7 cellular contexts compared by ENCODE assay signal in genomic region chr4:73620115-73620792, GRCh38. TPM values are rescaled to one million over a fixed set of nuclear protein-coding genes. Genes with fewer than 3 reads are reported as not detected.
DNase-seq lines count a peak whose midpoint lies in the region; ATAC-seq and TF ChIP-seq lines count a peak whose summit lies in the region.

TSS of gene RASSF6 (minus strand) at chr4:73620436. CDS start at chr4:73611795, 8,641 bp downstream.

- peak; percentile 80 for ATAC-seq in GM18858 (IDR thresholded peaks at IDR 0.05; ENCODE audit: unreplicated experiment)
- ATAC-seq in right cardiac atrium: peak; percentile 35 to 55

- intact Hi-C loops in right cardiac atrium (cut with DNase I): no loop called here

- H3F3A ChIP-seq in MM.1S (ENCODE audit: insufficient read depth, low read length): peaks cover 15% of the 10 kb centered on the region

- H3K27me3 ChIP-seq in MM.1S (replicated peaks; ENCODE audit: insufficient read depth, low read length) (no peaks in the 10 kb centered on the region), right cardiac atrium (ENCODE audit: control insufficient read depth, insufficient read depth) (no peaks in the 10 kb centered on the region), skeletal muscle satellite cell (ENCODE audit: control insufficient read depth, insufficient read depth, low read length) (no peaks in the 10 kb centered on the region)

- no peak within 1 kb of the TSS for H3K27ac ChIP-seq in HEK293 (ENCODE audit: extremely low read depth, low read depth, low read length)
- H3K27ac ChIP-seq in MM.1S (ENCODE audit: low read length): peak within 1 kb of the TSS; percentile 46; the same call in 1 of the 2 replicates
- H3K27ac ChIP-seq in right cardiac atrium (ENCODE audit: low read length): no peak within 1 kb of the TSS

- peak within 1 kb of the TSS; percentile 85 for H2AFZ ChIP-seq in MM.1S (ENCODE audit: low read length)

- peak within 1 kb of the TSS; percentile 48 for H3K9ac ChIP-seq in MM.1S (ENCODE audit: low read length)
- H3K9ac ChIP-seq in skeletal muscle satellite cell (ENCODE audit: low read depth, low read length): peak within 1 kb of the TSS; percentile 24

- CTCF ChIA-PET in HEK293 (lab: Yijun Ruan, JAX): interaction anchor here (0.6 to 1.7 kb wide), 3 partner anchors 14 to 51 kb away, joined by 3 to 4 read pairs (median 3); no protein-coding TSS in a partner anchor

- H3K36me3 ChIP-seq in HEK293 (ENCODE audit: control insufficient read depth in 2 of 2, insufficient read depth in 1 of 2, low read length in 2 of 2) (no peaks in the 10 kb centered on the region), MM.1S (replicated peaks; ENCODE audit: insufficient read depth, low read length) (no peaks in the 10 kb centered on the region), skeletal muscle satellite cell (ENCODE audit: insufficient read depth, low read length) (no peaks in the 10 kb centered on the region)

- POLR2A ChIA-PET in HEK293 (lab: Yijun Ruan, JAX): no interaction called here

- no peaks in the 10 kb centered on the region for H4K20me1 ChIP-seq in MM.1S (ENCODE audit: insufficient read depth, low read length)

- H3K4me1 ChIP-seq in HEK293 (ENCODE audit: control insufficient read depth, insufficient read depth, low read length) (peaks cover 4% of the 10 kb centered on the region), MM.1S (ENCODE audit: low read length) (peaks cover 14% of the 10 kb centered on the region), right cardiac atrium (ENCODE audit: control insufficient read depth, insufficient read depth, low read length) (no peaks in the 10 kb centered on the region), skeletal muscle satellite cell (ENCODE audit: control insufficient read depth, insufficient read depth, low read length) (peaks cover 7% of the 10 kb centered on the region)

- 0 out of 2 replicates have a peak, but pooled peaks cover 4% of the 10 kb centered on the region for H3K79me2 ChIP-seq in MM.1S (ENCODE audit: low read length)

- WGBS in right cardiac atrium: 13% methylated on average over 24 of the region's 24 CpGs

- H3K4me3 ChIP-seq in HEK293 (ENCODE audit: low read depth, low read length) (peak within 1 kb of the TSS; percentile 31), MM.1S (ENCODE audit: low read length) (peak within 1 kb of the TSS; percentile 58), right cardiac atrium (ENCODE audit: low read length) (no peak within 1 kb of the TSS), skeletal muscle satellite cell (ENCODE audit: low read length) (peak within 1 kb of the TSS; percentile 63)

- DNase-seq in MM.1S (peak; percentile 81), right cardiac atrium (peak in 1 of 3 donors; percentile 33), AML-193 (lab: John Stamatoyannopoulos, UW) (no peak)
- peak; percentile 34 for DNase-seq in activated CD4-positive, CD25-positive, alpha-beta regulatory T cell treated with anti-CD3 and anti-CD28 coated beads, Interleukin-2, amount 50 U/mL, for 72 hours

- H3K9me3 ChIP-seq in HEK293 (ENCODE audit: control insufficient read depth, insufficient read depth, low read depth, low read length) (no peaks in the 10 kb centered on the region), MM.1S (replicated peaks; ENCODE audit: insufficient read depth, low read length) (no peaks in the 10 kb centered on the region), right cardiac atrium (ENCODE audit: control insufficient read depth, low read length) (no peaks in the 10 kb centered on the region), skeletal muscle satellite cell (replicated peaks; ENCODE audit: low read length) (no peaks in the 10 kb centered on the region)

- no peaks in the 10 kb centered on the region for H3K9me2 ChIP-seq in MM.1S (replicated peaks; ENCODE audit: insufficient read depth, low read length)

- no peak for TF ChIP-seq CTCF in HEK293 (tag by site-specific recombination; IDR thresholded peaks at IDR 0.05)
- TF ChIP-seq CTCF in MM.1S (IDR thresholded peaks at IDR 0.05; ENCODE audit: low read length): 0 out of 2 replicates have a peak, but pooled peaks have one; percentile 4

- H3K4me2 ChIP-seq in MM.1S (ENCODE audit: low read depth, low read length): peak within 1 kb of the TSS; percentile 94
- peak within 1 kb of the TSS; percentile 74 for H3K4me2 ChIP-seq in skeletal muscle satellite cell (ENCODE audit: low read length)

TF ChIP-seq in HEK293, 187 proteins besides CTCF, POLR2A, EP300 and RAD21 (continues in another document):
- TF ChIP-seq ZNF16 (tag by site-specific recombination; IDR thresholded peaks at IDR 0.05; ENCODE audit: low read depth): no peak
- no peak for TF ChIP-seq ZNF311 (tag by site-specific recombination; IDR thresholded peaks at IDR 0.05; ENCODE audit: borderline replicate concordance)
- TF ChIP-seq ZNF324 (tag by site-specific recombination; IDR thresholded peaks at IDR 0.05): no peak
- TF ChIP-seq KLF10 (tag by site-specific recombination; IDR thresholded peaks at IDR 0.05): no peak
- peak; percentile 73 for TF ChIP-seq ZIC2 (tag by site-specific recombination; IDR thresholded peaks at IDR 0.05)
- TF ChIP-seq GLIS2 (tag by site-specific recombination; IDR thresholded peaks at IDR 0.05): peak; percentile 39; the same call in 1 of the 2 replicates
- no peak for TF ChIP-seq PRDM2 (tag by site-specific recombination; IDR thresholded peaks at IDR 0.05; ENCODE audit: borderline replicate concordance)
- TF ChIP-seq ZBTB8A (tag by site-specific recombination; IDR thresholded peaks at IDR 0.05): peak; percentile 69
- no peak for TF ChIP-seq TSHZ1 (tag by site-specific recombination; IDR thresholded peaks at IDR 0.05; ENCODE audit: borderline replicate concordance)
- TF ChIP-seq ZNF76 (tag by site-specific recombination; IDR thresholded peaks at IDR 0.05; ENCODE audit: borderline replicate concordance, low read depth): no peak; the same call in 1 of the 2 replicates
- no peak for TF ChIP-seq OSR2 (tag by site-specific recombination; IDR thresholded peaks at IDR 0.05)

RNA-seq across cellular contexts. Expression of gene RASSF6, which starts in this region (rescaled TPM):
- not detected for total RNA-seq in right cardiac atrium
- not detected for polyA plus RNA-seq in right cardiac atrium
- total RNA-seq in skeletal muscle satellite cell (2012; rRNA removed): under 0.01 and 0.22 TPM in 2 replicates

Comparison
In these comparisons a context has a peak if more than half of its experiments do, and no peak if none do; other contexts are left out.
1. Peak in ATAC-seq in right cardiac atrium; RNA of the gene not detected or under 1 TPM.
2. DNase-seq: peak in MM.1S (single experiment) and activated CD4-positive, CD25-positive, alpha-beta regulatory T cell treated with anti-CD3 and anti-CD28 coated beads, Interleukin-2, amount 50 U/mL, for 72 hours (single experiment); none in AML-193 (0 of 2).